10 cellular contexts compared by ENCODE assay signal in genomic region chr3:11289864-11290263, GRCh38. TPM values are rescaled to one million over a fixed set of nuclear protein-coding genes. Genes with fewer than 3 reads are reported as not detected.
DNase-seq lines count a peak whose midpoint lies in the region; ATAC-seq and TF ChIP-seq lines count a peak whose summit lies in the region.
"Had no signal": no experiment of that assay in that cellular context is flagged by ENCODE, and none has a peak within 500 bp of the region (broad histone marks: within the 10 kb centered on the region; RNA-seq: fewer than 3 reads in every experiment).

No MANE protein-coding gene starts in this region.

- ATAC-seq in natural killer cell (no peak), GM21786 (IDR thresholded peaks at IDR 0.05; ENCODE audit: unreplicated experiment) (no peak), HG02642 (IDR thresholded peaks at IDR 0.05; ENCODE audit: poor library complexity, unreplicated experiment) (no peak)

- peak overlapping the region; percentile 60 for H3K27ac ChIP-seq in HL-60 (replicated peaks)
- peak overlapping the region; percentile 82 for H3K27ac ChIP-seq in brain microvascular endothelial cell
- H3K27ac ChIP-seq: KMS-11 had no signal

- no peaks in the 10 kb centered on the region for H3K9me3 Mint-ChIP-seq in natural killer cell

- no peaks in the 10 kb centered on the region for H3K27me3 Mint-ChIP-seq in natural killer cell (ENCODE audit: low read depth in 2 of 2)

- TF ChIP-seq CTCF in HL-60 (IDR thresholded peaks at IDR 0.05; ENCODE audit: insufficient read depth, low read length) (no peak), brain microvascular endothelial cell (IDR thresholded peaks at IDR 0.05; ENCODE audit: low read depth, low read length, missing control alignments) (no peak), natural killer cell (IDR thresholded peaks at IDR 0.05) (no peak), BE2C (IDR thresholded peaks at IDR 0.05; ENCODE audit: low read depth, low read length) (no peak)

- no peaks in the 10 kb centered on the region for H3K36me3 ChIP-seq in brain microvascular endothelial cell (replicated peaks)
- H3K36me3 ChIP-seq in BE2C: no peaks in the 10 kb centered on the region

- H3K4me1 ChIP-seq in BE2C: no peaks in the 10 kb centered on the region

- H3K27ac Mint-ChIP-seq in natural killer cell: peak overlapping the region; percentile 94

- no peaks in the 10 kb centered on the region for H3K9me3 ChIP-seq in BE2C

- no peaks in the 10 kb centered on the region for H3K36me3 Mint-ChIP-seq in natural killer cell

- no peak overlapping the region for H3K4me3 ChIP-seq in HL-60 (replicated peaks; ENCODE audit: insufficient read depth, low read length)
- no peak overlapping the region for H3K4me3 ChIP-seq in brain microvascular endothelial cell (ENCODE audit: low read depth, low read length)
- no peak overlapping the region for H3K4me3 ChIP-seq in BE2C (ENCODE audit: low read depth, low read length)

- peak; percentile 48 for DNase-seq in CD1c-positive myeloid dendritic cell (ENCODE audit: extremely low spot score)
- DNase-seq in HL-60 (ENCODE audit: low read depth in 1 of 2, low spot score in 1 of 2): no peak
- no peak for DNase-seq in brain microvascular endothelial cell
- no peak for DNase-seq in natural killer cell
- no peak for DNase-seq in NCI-H2227 (lab: John Stamatoyannopoulos, UW; ENCODE audit: unreplicated experiment)
- no peak for DNase-seq in BE2C
- DNase-seq: NCI-H774 had no signal

- in situ Hi-C loops in brain microvascular endothelial cell (cut with HindIII; ENCODE audit: low pct_ligation_motif_present, low sequenced_read_pairs): no loop called here

- H3K27me3 ChIP-seq in HL-60 (ENCODE audit: insufficient read depth, poor library complexity, severe bottlenecking) (no peaks in the 10 kb centered on the region), brain microvascular endothelial cell (replicated peaks) (no peaks in the 10 kb centered on the region), BE2C (no peaks in the 10 kb centered on the region)

- peak overlapping the region; percentile 60 for H3K4me3 Mint-ChIP-seq in natural killer cell

- H3K4me1 Mint-ChIP-seq in natural killer cell: peaks cover 55 to 63% of the 10 kb centered on the region in 2 donors

- intact Hi-C loops in natural killer cell (cut with micrococcal nuclease): loop anchor here (5.0 kb wide), 1 partner anchor 352 kb away; the partner anchor contains the start of gene VGLL4

RNA-seq across cellular contexts. Expression of gene ATG7, which starts 17.7 kb away (rescaled TPM):
- total RNA-seq in natural killer cell: 10 to 100 TPM; 55.3 to 72.9 (median 68.6) TPM
- 7.4 TPM for polyA plus RNA-seq in BE2C (2012; ENCODE audit: insufficient read depth, insufficient read length, low read depth)
